Comparison of ENCODE assay signal across 1 cellular context in the genomic region with DNA sequence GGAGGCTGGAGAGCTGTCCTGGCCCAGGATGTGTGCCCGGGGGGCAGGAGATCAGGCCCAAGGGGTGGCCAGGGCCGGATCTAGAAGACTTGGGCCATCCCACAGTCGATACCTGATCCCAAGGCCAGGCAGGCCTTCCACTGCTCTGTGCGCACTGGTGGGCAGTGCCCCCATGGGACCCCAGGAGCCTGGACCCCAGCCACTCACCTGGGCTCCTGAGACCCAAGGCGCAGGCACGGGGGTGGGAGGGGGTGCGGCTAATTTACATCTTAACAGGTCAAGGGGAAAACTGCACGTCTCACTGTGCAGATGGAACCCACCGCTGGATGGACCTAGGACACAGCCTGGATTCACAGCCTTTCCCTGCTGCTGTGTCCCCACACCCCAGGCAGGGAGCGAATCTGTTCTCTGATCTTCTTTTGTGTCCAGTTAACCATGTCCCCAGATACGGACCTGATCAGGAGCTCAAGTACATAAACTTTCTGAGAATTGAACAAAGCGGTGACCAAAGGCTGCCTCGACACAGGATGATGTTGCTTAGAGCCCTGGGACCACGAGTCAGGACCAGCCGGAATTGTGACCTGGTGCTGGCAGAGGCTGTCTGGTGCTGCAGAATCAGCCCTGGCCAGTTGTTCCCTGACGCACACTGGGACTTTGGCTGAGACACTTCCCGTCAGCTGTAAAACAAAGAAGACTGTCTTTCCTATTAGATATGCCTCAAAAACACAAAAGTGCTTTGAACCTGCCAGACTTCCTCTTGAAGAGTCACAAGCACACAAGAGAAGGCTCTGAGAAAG.
TF ChIP-seq lines count a peak whose summit lies in the region.

No MANE protein-coding gene starts in this region.

TF ChIP-seq in endothelial cell of umbilical vein, 7 proteins besides CTCF, POLR2A, EP300 and RAD21:
- no peak for TF ChIP-seq EZH2 (IDR thresholded peaks at IDR 0.05; ENCODE audit: borderline replicate concordance, low read depth, low read length, severe bottlenecking)
- no peak for TF ChIP-seq GATA2 (IDR thresholded peaks at IDR 0.05; ENCODE audit: insufficient read depth, insufficient read length, low read depth, low read length)
- no peak for TF ChIP-seq JUN (IDR thresholded peaks at IDR 0.05; ENCODE audit: borderline replicate concordance, insufficient read depth, insufficient read length, low read depth)
- TF ChIP-seq FOS (IDR thresholded peaks at IDR 0.05; ENCODE audit: borderline replicate concordance, insufficient read depth, low read length): no peak
- TF ChIP-seq, protein P1, sequence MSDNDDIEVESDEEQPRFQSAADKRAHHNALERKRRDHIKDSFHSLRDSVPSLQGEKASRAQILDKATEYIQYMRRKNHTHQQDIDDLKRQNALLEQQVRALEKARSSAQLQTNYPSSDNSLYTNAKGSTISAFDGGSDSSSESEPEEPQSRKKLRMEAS (IDR thresholded peaks at IDR 0.05; ENCODE audit: insufficient read depth, insufficient read length): no peak
- no peak for TF ChIP-seq POLR2AphosphoS5 (IDR thresholded peaks at IDR 0.05; ENCODE audit: insufficient read depth, low read depth, low read length)
- TF ChIP-seq MYC (IDR thresholded peaks at IDR 0.05; ENCODE audit: low read depth, low read length): no peak
